8 cellular contexts compared by ENCODE assay signal in the genomic region with DNA sequence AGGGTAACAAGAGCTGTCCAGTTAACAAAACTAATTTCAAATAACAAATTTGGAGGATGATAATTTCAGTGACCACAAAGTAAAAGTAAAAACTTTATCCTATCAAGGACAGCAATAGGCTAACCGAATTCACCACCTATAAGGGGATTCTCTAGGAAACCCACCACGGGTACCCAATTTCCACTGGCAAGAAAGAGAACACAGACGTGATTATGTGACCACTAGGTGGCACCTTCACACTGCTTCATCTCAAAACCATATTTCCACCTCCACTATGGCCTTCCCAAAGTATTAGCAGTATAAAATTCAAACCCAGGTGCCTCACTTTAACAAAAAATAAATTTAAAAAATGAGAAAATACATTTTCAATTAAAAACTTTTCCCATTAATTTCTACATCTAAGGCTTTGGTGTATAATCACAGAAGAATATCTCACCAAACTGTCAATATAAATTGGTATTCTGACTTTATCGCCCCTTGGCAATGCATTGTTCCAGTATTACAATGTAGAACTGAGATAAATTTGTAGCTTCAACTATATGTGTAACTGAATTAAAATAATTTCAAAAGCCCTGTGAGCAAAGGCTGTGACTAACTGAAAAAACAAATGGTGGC.
A peak's percentile ranks its signal among the peaks of the same experiment; 100 is the strongest.
DNase-seq lines count a peak whose midpoint lies in the region; ATAC-seq, FAIRE-seq and TF ChIP-seq lines count a peak whose summit lies in the region.

No MANE protein-coding gene starts in this region.

- no peaks in the 10 kb centered on the region for H3K9me3 ChIP-seq in Caco-2
- no peaks in the 10 kb centered on the region for H3K9me3 ChIP-seq in heart right ventricle
- no peaks in the 10 kb centered on the region for H3K9me3 ChIP-seq in sigmoid colon

- H3K27ac ChIP-seq in heart right ventricle (no peak overlapping the region), sigmoid colon (no peak overlapping the region)

- TF ChIP-seq CTCF in Caco-2 (IDR thresholded peaks at IDR 0.05; ENCODE audit: insufficient read depth in 1 of 2, low read depth in 1 of 2, low read length in 1 of 2, severe bottlenecking in 1 of 2, unreplicated experiment in 1 of 2) (peak; percentile 52 to 78), heart right ventricle (IDR thresholded peaks at IDR 0.05) (peak; percentile 55 to 88 (median 84)), sigmoid colon (IDR thresholded peaks at IDR 0.05) (peak; percentile 35 to 84 (median 72))

- peak; percentile 95 for FAIRE-seq in H54 (lab: Jason Lieb, UNC)

- POLR2A ChIA-PET in Caco-2 (lab: Charles Lee): no interaction called here

- CTCF ChIA-PET in Caco-2 (lab: Charles Lee): interaction anchor here (0.8 to 3.5 kb wide), 8 partner anchors 31 to 105 kb away, joined by 3 to 52 read pairs (median 3); a partner anchor contains a TSS

- no peaks in the 10 kb centered on the region for H3K9me3 Mint-ChIP-seq in Caco-2 (ENCODE audit: unreplicated experiment)
- H3K9me3 Mint-ChIP-seq in activated T-helper 17 cell treated with anti-CD3 and anti-CD28 coated beads, Interleukin-2, amount 50 U/mL, for 72 hours: no peaks in the 10 kb centered on the region

- TF ChIP-seq EP300 in sigmoid colon (IDR thresholded peaks at IDR 0.05): no peak

- 25 to 27% methylated on average over 4 of the region's 4 CpGs for WGBS in heart right ventricle, 2 donors
- 24 to 26% methylated on average over 4 of the region's 4 CpGs for WGBS in sigmoid colon, 2 donors

- intact Hi-C loops in Caco-2 (cut with micrococcal nuclease; ENCODE audit: unreplicated experiment) (loop anchor here (1.0 to 5.0 kb wide), 4 partner anchors 31 to 191 kb away; no protein-coding TSS in a partner anchor), heart right ventricle (cut with DNase I) (loop anchor here in 8 of 10 donors (1.0 to 10.0 kb wide), 7 partner anchors 59 to 199 kb away; no protein-coding TSS in a partner anchor), sigmoid colon (cut with DNase I) (loop anchor here (1.0 to 10.0 kb wide), 7 partner anchors 71 to 979 kb away; a partner anchor contains a TSS)

- no peaks in the 10 kb centered on the region for H3K27me3 Mint-ChIP-seq in Caco-2 (ENCODE audit: insufficient read depth, unreplicated experiment)
- no peaks in the 10 kb centered on the region for H3K27me3 Mint-ChIP-seq in activated T-helper 17 cell treated with anti-CD3 and anti-CD28 coated beads, Interleukin-2, amount 50 U/mL, for 72 hours

- no TSS peak for BruUV-seq in Caco-2 (replicated peaks; lab: Mats Ljungman, UMichigan)

- H3K36me3 Mint-ChIP-seq in Caco-2 (ENCODE audit: insufficient read depth, unreplicated experiment): no peaks in the 10 kb centered on the region
- H3K36me3 Mint-ChIP-seq in activated T-helper 17 cell treated with anti-CD3 and anti-CD28 coated beads, Interleukin-2, amount 50 U/mL, for 72 hours (ENCODE audit: low read depth): no peaks in the 10 kb centered on the region

- ATAC-seq in activated T-helper 17 cell treated with anti-CD3 and anti-CD28 coated beads, Interleukin-2, amount 50 U/mL, for 72 hours (replicated peaks): peak; percentile 42
- peak in 6 of 8 donors; percentile 59 to 78 (median 66) for ATAC-seq in heart right ventricle
- no peak for ATAC-seq in GM18517 (IDR thresholded peaks at IDR 0.05; ENCODE audit: unreplicated experiment)
- ATAC-seq in GM19455 (IDR thresholded peaks at IDR 0.05; ENCODE audit: unreplicated experiment): no peak

- H3K27ac Mint-ChIP-seq in Caco-2 (ENCODE audit: unreplicated experiment): no peak overlapping the region
- H3K27ac Mint-ChIP-seq in activated T-helper 17 cell treated with anti-CD3 and anti-CD28 coated beads, Interleukin-2, amount 50 U/mL, for 72 hours: no peak overlapping the region

- peak; percentile 47 to 65 for DNase-seq in Caco-2
- peak; percentile 9 for DNase-seq in H54 (ENCODE audit: insufficient read length, low spot score)
- DNase-seq in NCI-H69 (lab: John Stamatoyannopoulos, UW): peak; percentile 75
- DNase-seq in heart right ventricle: peak in 1 of 2 donors; percentile 32
- DNase-seq in sigmoid colon: no peak

- H3K4me3 Mint-ChIP-seq in Caco-2 (ENCODE audit: unreplicated experiment): no peak overlapping the region
- H3K4me3 Mint-ChIP-seq in activated T-helper 17 cell treated with anti-CD3 and anti-CD28 coated beads, Interleukin-2, amount 50 U/mL, for 72 hours: no peak overlapping the region

- peaks cover 37% of the 10 kb centered on the region for H3K4me1 Mint-ChIP-seq in Caco-2 (ENCODE audit: low read depth, unreplicated experiment)
- H3K4me1 Mint-ChIP-seq in activated T-helper 17 cell treated with anti-CD3 and anti-CD28 coated beads, Interleukin-2, amount 50 U/mL, for 72 hours: no peaks in the 10 kb centered on the region

- no peaks in the 10 kb centered on the region for H3K27me3 ChIP-seq in Caco-2 (replicated peaks; ENCODE audit: control insufficient read depth, insufficient read depth, low read length)
- H3K27me3 ChIP-seq in heart right ventricle: no peaks in the 10 kb centered on the region
- H3K27me3 ChIP-seq in sigmoid colon: no peaks in the 10 kb centered on the region

- TF ChIP-seq POLR2A in H54 (IDR thresholded peaks at IDR 0.05; ENCODE audit: low read depth, low read length) (no peak), sigmoid colon (IDR thresholded peaks at IDR 0.05) (no peak)

- no peaks in the 10 kb centered on the region for H3K36me3 ChIP-seq in Caco-2 (ENCODE audit: control insufficient read depth, insufficient read depth, low read length)
- no peaks in the 10 kb centered on the region for H3K36me3 ChIP-seq in heart right ventricle
- no peaks in the 10 kb centered on the region for H3K36me3 ChIP-seq in sigmoid colon

- H3K4me3 ChIP-seq in Caco-2 (ENCODE audit: low read depth, low read length) (no peak overlapping the region), heart right ventricle (no peak overlapping the region), sigmoid colon (no peak overlapping the region)

- H3K4me1 ChIP-seq in Caco-2 (peaks cover 45% of the 10 kb centered on the region), heart right ventricle (no peaks in the 10 kb centered on the region), sigmoid colon (peaks cover 0 to 30% (median 17%) of the 10 kb centered on the region in 4 donors)

Comparison
In these comparisons a context has a peak if more than half of its experiments do, and no peak if none do; other contexts are left out.
1. ATAC-seq: peak in activated T-helper 17 cell treated with anti-CD3 and anti-CD28 coated beads, Interleukin-2, amount 50 U/mL, for 72 hours (single experiment) and heart right ventricle (6 of 8); none in GM18517 (single experiment) and GM19455 (single experiment).
2. Peak in every context shown above with its lines, with median percentiles within 50 percentile points of each other: CTCF ChIP-seq.